Comparison of ENCODE assay signal across 27 cellular contexts in genomic region chr2:45780541-45781463, GRCh38.
DNase-seq lines count a peak whose midpoint lies in the region; ATAC-seq and TF ChIP-seq lines count a peak whose summit lies in the region.
"Had no signal": no experiment of that assay in that cellular context is flagged by ENCODE, and none has a peak within 500 bp of the region (broad histone marks: within the 10 kb centered on the region; RNA-seq: fewer than 3 reads in every experiment).

No MANE protein-coding gene starts in this region.

- DNase-seq in GM04503 (ENCODE audit: low read depth), result peak; percentile 33
- DNase-seq in GM20000 (ENCODE audit: low spot score), result peak; percentile 19
- peak; percentile 45 for DNase-seq in sigmoid colon
- DNase-seq in right atrium auricular region (ENCODE audit: low spot score), result no peak
- DNase-seq in breast epithelium (ENCODE audit: low spot score in 2 of 2), result no peak
- DNase-seq: activated CD4-positive, alpha-beta T cell treated with anti-CD3 and anti-CD28 coated beads, Interleukin-2, amount 10 ng/mL, durations not matched to agents 7 days and 5 days; activated CD8-positive, alpha-beta memory T cell treated with anti-CD3 and anti-CD28 coated beads, Interleukin-2, amount 10 ng/mL, durations not matched to agents 7 days and 5 days; activated naive CD4-positive, alpha-beta T cell treated with anti-CD3 and anti-CD28 coated beads, Interleukin-2, amount 10 ng/mL, durations not matched to agents 7 days and 5 days; amniotic stem cell; CD8-positive, alpha-beta T cell; colonic mucosa; effector memory CD4-positive, alpha-beta T cell; gastrocnemius medialis; IMR-90; left ventricle myocardium inferior; naive thymus-derived CD8-positive, alpha-beta T cell; NCI-H1105 treated with DMSO at 0.1 percent for 48 hours; NCI-H2029 treated with DMSO at 0.1 percent for 48 hours; NCI-H345; NCI-H82; SK-N-SH; stimulated activated CD4-positive, alpha-beta T cell treated with anti-CD3 and anti-CD28 coated beads, Interleukin-2, amount 100 ng/mL, for 48 hours; stimulated activated naive CD8-positive, alpha-beta T cell treated with anti-CD3 and anti-CD28 coated beads, Interleukin-15, Interleukin-2, amounts not matched to agents 100 U/mL and 50 U/mL, for 24 hours; T-helper 2 cell had no signal

- TF ChIP-seq CTCF in GM20000 (IDR thresholded peaks at IDR 0.05; ENCODE audit: extremely low read depth, missing control alignments) (no peak), sigmoid colon (IDR thresholded peaks at IDR 0.05) (no peak), right atrium auricular region (IDR thresholded peaks at IDR 0.05) (no peak), breast epithelium (IDR thresholded peaks at IDR 0.05) (no peak)

- no peak overlapping the region for H3K4me3 ChIP-seq in sigmoid colon
- no peak overlapping the region for H3K4me3 ChIP-seq in right atrium auricular region
- no peak overlapping the region for H3K4me3 ChIP-seq in breast epithelium
- H3K4me3 ChIP-seq: colonic mucosa, esophagus muscularis mucosa, gastrocnemius medialis, left ventricle myocardium inferior had no signal

- H3K27me3 ChIP-seq in sigmoid colon (no peaks in the 10 kb centered on the region), right atrium auricular region (no peaks in the 10 kb centered on the region), breast epithelium (no peaks in the 10 kb centered on the region)
- H3K27me3 ChIP-seq: colonic mucosa, esophagus muscularis mucosa, gastrocnemius medialis had no signal

- intact Hi-C loops in sigmoid colon (cut with DNase I) (no loop called here), breast epithelium (cut with DNase I; ENCODE audit: low total_unique reads) (no loop called here)

- H3K9me3 ChIP-seq in sigmoid colon (no peaks in the 10 kb centered on the region), right atrium auricular region (no peaks in the 10 kb centered on the region), breast epithelium (no peaks in the 10 kb centered on the region)
- H3K9me3 ChIP-seq: colonic mucosa, esophagus muscularis mucosa, gastrocnemius medialis, left ventricle myocardium inferior, SK-N-SH had no signal

- peak overlapping the region in 1 of 4 donors; percentile 9 for H3K27ac ChIP-seq in sigmoid colon
- H3K27ac ChIP-seq in right atrium auricular region, result no peak overlapping the region
- H3K27ac ChIP-seq in breast epithelium, result no peak overlapping the region
- H3K27ac ChIP-seq: colonic mucosa, gastrocnemius medialis, left ventricle myocardium inferior had no signal

- no peak for TF ChIP-seq EP300 in sigmoid colon (IDR thresholded peaks at IDR 0.05)

- H3K4me1 ChIP-seq in sigmoid colon (peaks cover 0 to 51% (median 34%) of the 10 kb centered on the region in 4 donors), right atrium auricular region (peaks cover 0 to 24% of the 10 kb centered on the region in 2 donors), breast epithelium (peaks cover 0 to under 1% of the 10 kb centered on the region in 2 donors)
- H3K4me1 ChIP-seq: colonic mucosa had no signal

- no peak for TF ChIP-seq POLR2A in sigmoid colon (IDR thresholded peaks at IDR 0.05)
- TF ChIP-seq POLR2A in breast epithelium (IDR thresholded peaks at IDR 0.05), result no peak

- ATAC-seq in HG03460 (IDR thresholded peaks at IDR 0.05; ENCODE audit: unreplicated experiment), result peak; percentile 53
- no peak for ATAC-seq in HG03521 (IDR thresholded peaks at IDR 0.05; ENCODE audit: unreplicated experiment)
- ATAC-seq: activated CD8-positive, alpha-beta memory T cell treated with anti-CD3 and anti-CD28 coated beads, Interleukin-2, amount 10 ng/mL, durations not matched to agents 7 days and 5 days; CD8-positive, alpha-beta T cell; gastrocnemius medialis; naive thymus-derived CD8-positive, alpha-beta T cell; stimulated activated naive CD8-positive, alpha-beta T cell treated with anti-CD3 and anti-CD28 coated beads, Interleukin-15, Interleukin-2, amounts not matched to agents 100 U/mL and 50 U/mL, for 24 hours had no signal

- H3K36me3 ChIP-seq in sigmoid colon (no peaks in the 10 kb centered on the region), right atrium auricular region (no peaks in the 10 kb centered on the region), breast epithelium (no peaks in the 10 kb centered on the region)
- H3K36me3 ChIP-seq: colonic mucosa, esophagus muscularis mucosa, gastrocnemius medialis, left ventricle myocardium inferior had no signal

- 80 to 92% methylated on average over 10 of the region's 10 CpGs for WGBS in sigmoid colon, 2 donors

Comparison
In these comparisons a context has a peak if more than half of its experiments do, and no peak if none do; other contexts are left out.
1. DNase-seq: peak in GM04503 (single experiment), GM20000 (single experiment) and sigmoid colon (single experiment); none in right atrium auricular region (single experiment) and breast epithelium (0 of 2).